16 cellular contexts compared by ENCODE assay signal in the genomic region with DNA sequence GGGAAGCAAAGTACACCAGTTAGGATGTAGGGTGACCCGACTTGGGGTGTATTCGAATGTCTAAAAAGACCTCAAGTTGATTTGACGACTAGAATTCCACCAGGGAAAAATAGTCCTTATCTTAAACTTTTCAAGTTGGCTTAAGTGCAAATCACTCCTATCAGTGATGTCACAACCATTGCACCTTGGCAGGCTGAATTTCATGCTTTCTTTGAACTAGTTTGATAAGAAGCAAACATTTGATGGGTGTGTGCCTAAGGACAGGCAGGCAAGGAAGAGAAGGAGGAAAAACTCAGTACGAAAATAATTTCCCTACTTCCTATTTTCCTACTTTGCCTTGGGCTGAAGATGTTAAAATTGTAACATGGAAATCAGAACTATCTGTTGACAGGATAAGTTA.
DNase-seq lines count a peak whose midpoint lies in the region; ATAC-seq and TF ChIP-seq lines count a peak whose summit lies in the region.
"Had no signal": no experiment of that assay in that cellular context is flagged by ENCODE, and none has a peak within 500 bp of the region (broad histone marks: within the 10 kb centered on the region; RNA-seq: fewer than 3 reads in every experiment).

No MANE protein-coding gene starts in this region.

- TF ChIP-seq CTCF in mucosa of descending colon (IDR thresholded peaks at IDR 0.05) (no peak), stomach (IDR thresholded peaks at IDR 0.05) (no peak), coronary artery (IDR thresholded peaks at IDR 0.05) (no peak)

- intact Hi-C loops in left colon (cut with DNase I, micrococcal nuclease) (no loop called here), mucosa of descending colon (cut with DNase I, micrococcal nuclease) (no loop called here), stomach (cut with DNase I; ENCODE audit: low total_unique reads) (no loop called here), posterior cingulate gyrus (cut with DNase I) (no loop called here)

- H3K4me3 ChIP-seq in mucosa of descending colon (no peak overlapping the region), stomach (no peak overlapping the region), coronary artery (no peak overlapping the region)
- H3K4me3 ChIP-seq: GM12878 had no signal

- H3K9me3 ChIP-seq in mucosa of descending colon (no peaks in the 10 kb centered on the region), stomach (no peaks in the 10 kb centered on the region)

- H3K4me1 ChIP-seq in mucosa of descending colon (ENCODE audit: low read depth), result peaks cover 6% of the 10 kb centered on the region
- H3K4me1 ChIP-seq in stomach, result peaks cover 0 to 9% (median 0%) of the 10 kb centered on the region in 4 donors

- no peak for TF ChIP-seq POLR2A in stomach (IDR thresholded peaks at IDR 0.05)

- H3K27ac ChIP-seq in stomach (peak overlapping the region in 4 of 5 donors; percentile 33 to 63 (median 49)), coronary artery (no peak overlapping the region)
- H3K27ac ChIP-seq: HL-60 had no signal

- peak; percentile 23 for DNase-seq in LoVo (ENCODE audit: low spot score)
- DNase-seq in left colon, result no peak
- DNase-seq in mucosa of descending colon, result peak in 1 of 3 donors; percentile 21
- DNase-seq in stomach, result peak; percentile 47
- no peak for DNase-seq in posterior cingulate gyrus
- no peak for DNase-seq in coronary artery (ENCODE audit: low spot score)
- DNase-seq in anterior cingulate cortex (lab: John Stamatoyannopoulos, UW), result no peak
- no peak for DNase-seq in cerebellar cortex (ENCODE audit: low spot score)
- DNase-seq: ACHN; C1 segment of cervical spinal cord; CD4-positive, alpha-beta T cell; DMS79; GOT3; H9 had no signal

- TF ChIP-seq EP300 in stomach (IDR thresholded peaks at IDR 0.05), result no peak

- ATAC-seq in left colon (peak; percentile 86), mucosa of descending colon (peak; percentile 80)
- ATAC-seq: GM12878 had no signal

- WGBS in stomach, 5 donors, result 24 to 57% (median 41%) methylated on average over 4 of the region's 4 CpGs

- H3K36me3 ChIP-seq in mucosa of descending colon (ENCODE audit: low read depth) (no peaks in the 10 kb centered on the region), stomach (no peaks in the 10 kb centered on the region)

- H3K27me3 ChIP-seq in stomach, result no peaks in the 10 kb centered on the region

Comparison
In these comparisons a context has a peak if more than half of its experiments do, and no peak if none do; other contexts are left out.
1. DNase-seq: peak in LoVo (single experiment) and stomach (single experiment); none in left colon (0 of 2), posterior cingulate gyrus (0 of 10), coronary artery (single experiment), anterior cingulate cortex (0 of 58) and cerebellar cortex (single experiment).
2. H3K27ac ChIP-seq: peak in stomach (4 of 5); none in coronary artery (0 of 2).